Comparison of ENCODE assay signal across 8 cellular contexts in the genomic region with DNA sequence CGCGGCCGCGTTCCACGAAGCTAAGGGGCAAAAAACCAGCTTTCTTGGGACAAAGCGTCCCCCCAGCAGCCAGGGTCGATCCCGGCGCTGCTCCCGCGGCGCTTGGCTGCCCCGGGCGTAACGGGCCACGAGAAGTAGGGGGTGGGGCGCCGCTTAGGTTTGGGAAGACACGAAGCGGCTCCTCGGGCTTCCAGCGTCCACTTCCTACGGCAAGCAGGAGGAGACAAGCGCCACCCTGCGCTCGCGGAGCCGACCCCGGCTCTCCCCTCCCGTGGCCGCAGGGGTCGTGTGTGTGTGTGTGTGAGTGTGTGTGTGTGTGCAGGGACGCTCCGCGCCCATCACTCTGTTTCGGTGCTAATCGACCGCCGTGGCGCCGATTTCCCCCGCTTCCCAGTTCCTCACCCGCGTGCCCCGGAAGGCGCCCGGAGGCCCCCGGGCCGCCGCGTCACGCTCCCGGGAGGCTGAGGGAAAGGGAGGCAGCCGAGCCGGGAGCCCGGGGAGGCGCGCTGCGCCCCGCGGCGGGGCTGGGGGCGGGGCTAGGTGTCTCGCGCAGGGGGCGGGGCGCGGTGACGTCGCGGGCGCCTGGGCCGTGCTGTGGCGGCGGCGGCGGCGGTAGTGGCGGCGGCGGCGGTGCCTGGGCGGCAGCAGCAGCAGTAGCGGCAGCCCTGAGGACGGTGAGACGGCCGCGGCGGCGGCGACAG. TPM values are rescaled to one million over a fixed set of nuclear protein-coding genes. Genes with fewer than 3 reads are reported as not detected.
DNase-seq lines count a peak whose midpoint lies in the region; ATAC-seq and TF ChIP-seq lines count a peak whose summit lies in the region.

ERC1 (plus strand) TSS at position 575 of the 701 bp plus-strand sequence. CDS start 36,681 bp downstream, outside the sequence.

- peak; percentile 70 for TF ChIP-seq POLR2A in GM18951 (IDR thresholded peaks at IDR 0.05; ENCODE audit: extremely low read depth, insufficient read depth, insufficient read length)

- in situ Hi-C loops in GM18951 (cut with MboI; ENCODE audit: low sequenced_read_pairs, unreplicated experiment), result no loop called here

- ATAC-seq in HG03175 (IDR thresholded peaks at IDR 0.05; ENCODE audit: unreplicated experiment) (peak; percentile 84), left lobe of liver (peak; percentile 95)

- DNase-seq in AG08396 (ENCODE audit: low spot score) (peak; percentile 96), NCI-H510A (lab: John Stamatoyannopoulos, UW) (peak; percentile 75), dedifferentiated amniotic fluid mesenchymal stem cell (ENCODE audit: extremely low spot score) (peak; percentile 76), left lobe of liver (ENCODE audit: low spot score) (peak; percentile 89)
- peak; percentile 73 to 79 for DNase-seq in activated CD4-positive, alpha-beta T cell treated with anti-CD3 and anti-CD28 coated beads, Interleukin-2, amount 50 U/mL, for 24 hours (ENCODE audit: low read depth in 1 of 2, low spot score in 1 of 2)
- DNase-seq in stimulated activated CD4-positive, alpha-beta T cell treated with anti-CD3 and anti-CD28 coated beads, Interleukin-2, amount 100 ng/mL, for 24 hours, result peak; percentile 85 to 88

RNA-seq across cellular contexts. Expression of gene ERC1, which starts in this region (rescaled TPM):
- total RNA-seq in left lobe of liver, result 27.8 TPM

Comparison
In these comparisons a context has a peak if more than half of its experiments do, and no peak if none do; other contexts are left out.
1. Peak in every context shown above with its lines: DNase-seq and ATAC-seq.